ENCODE assay signal across 9 cellular contexts in the genomic region with DNA sequence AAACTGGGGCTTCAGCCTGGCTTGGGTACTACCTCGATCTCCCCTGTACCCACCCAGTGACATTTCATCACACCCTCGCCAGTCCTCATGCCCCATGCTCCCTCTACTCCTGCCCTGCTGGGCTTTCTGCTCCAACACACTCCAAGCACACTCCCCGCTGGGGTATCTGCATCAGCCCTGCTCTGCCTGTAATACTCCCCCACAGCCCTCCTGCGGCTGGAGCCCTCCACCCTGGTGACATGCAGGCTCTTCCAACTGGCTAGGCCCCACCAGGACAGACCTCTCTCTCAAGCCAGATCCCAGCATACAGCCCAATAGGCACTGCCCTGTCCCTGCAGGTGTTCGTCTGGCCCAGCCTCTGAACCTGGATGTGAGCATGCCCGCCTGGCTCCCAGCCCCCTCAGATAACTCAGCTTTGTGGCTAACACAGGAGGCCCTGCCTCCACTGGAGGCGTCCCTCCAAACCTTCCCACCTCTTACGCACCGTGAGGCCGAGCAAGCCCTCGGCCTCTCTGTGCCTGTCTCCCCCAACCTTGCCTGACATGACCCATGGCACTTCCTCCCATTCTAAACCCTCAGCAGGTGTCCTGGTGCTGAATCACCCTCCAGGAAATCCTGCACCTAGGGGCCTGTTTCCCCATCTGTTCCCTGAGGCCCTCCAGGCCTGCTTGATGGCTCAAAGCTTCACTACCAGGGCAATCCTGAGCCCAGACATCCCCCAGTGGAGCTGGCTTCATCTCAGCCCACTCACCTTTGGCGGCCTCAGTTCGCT. TPM values are rescaled to one million over a fixed set of nuclear protein-coding genes. Genes with fewer than 3 reads are reported as not detected.
DNase-seq lines count a peak whose midpoint lies in the region; ATAC-seq and TF ChIP-seq lines count a peak whose summit lies in the region.
"Had no signal": no experiment of that assay in that cellular context is flagged by ENCODE, and none has a peak within 500 bp of the region (broad histone marks: within the 10 kb centered on the region; RNA-seq: fewer than 3 reads in every experiment).

No MANE protein-coding gene starts in this region.

- no peak for TF ChIP-seq CTCF in Panc1 (IDR thresholded peaks at IDR 0.05)

- POLR2A ChIA-PET in Panc1 (lab: Charles Lee), result no interaction called here

- H3K27ac ChIP-seq in Panc1 (ENCODE audit: low read length), result no peak overlapping the region

- CTCF ChIA-PET in Panc1 (lab: Charles Lee), result interaction anchor here (2.3 kb wide), 1 partner anchor 38 kb away, joined by 6 read pairs; no protein-coding TSS in a partner anchor

- intact Hi-C loops in Panc1 (cut with micrococcal nuclease; ENCODE audit: unreplicated experiment), result loop anchor here (5.0 kb wide), 1 partner anchor 37 kb away; no protein-coding TSS in a partner anchor

- no peak overlapping the region for H3K4me3 ChIP-seq in H7 (ENCODE audit: insufficient read depth, low read depth, low read length)
- H3K4me3 ChIP-seq in Panc1 (ENCODE audit: low read depth in 2 of 2, low read length in 2 of 2), result no peak overlapping the region

- peaks cover 11% of the 10 kb centered on the region for H3K4me1 ChIP-seq in Panc1 (ENCODE audit: control insufficient read depth, insufficient read depth, low read length)

- DNase-seq in COLO668 (lab: John Stamatoyannopoulos, UW; ENCODE audit: unreplicated experiment) (peak; percentile 84), H7 (peak; percentile 66), Panc1 (ENCODE audit: low read depth, low spot score) (no peak), kidney tubule cell (ENCODE audit: low spot score) (peak; percentile 55), Ammon's horn (ENCODE audit: low spot score) (no peak), AG08395 (ENCODE audit: low spot score) (no peak)
- no peak for DNase-seq in activated effector memory CD4-positive, alpha-beta T cell treated with anti-CD3 and anti-CD28 coated beads, Interleukin-2, amount 50 U/mL, for 16 hours
- DNase-seq: stimulated activated naive B cell treated with anti-CD40 and anti-IgM and Interleukin-4, amounts not matched to agents 10 μg/mL and 1 μg/mL and 100 μg/mL, for 72 hours had no signal

- no peaks in the 10 kb centered on the region for H3K9me3 ChIP-seq in Panc1 (ENCODE audit: control insufficient read depth, insufficient read depth, low read depth, low read length)

- H3K27me3 ChIP-seq in H7 (ENCODE audit: control insufficient read depth, insufficient read depth, low read length) (no peaks in the 10 kb centered on the region), Panc1 (ENCODE audit: control insufficient read depth, insufficient read depth, low read length) (no peaks in the 10 kb centered on the region)

- no TSS peak for BruUV-seq in Panc1 (replicated peaks; lab: Mats Ljungman, UMichigan)

- in situ Hi-C loops in Panc1 (cut with HindIII; ENCODE audit: low pct_unique_long_range_greater_than_20kb, low sequenced_read_pairs), result no loop called here

- ATAC-seq in Panc1 (peak; percentile 14; the same call in 1 of the 2 replicates), HG02885 (IDR thresholded peaks at IDR 0.05; ENCODE audit: poor library complexity, unreplicated experiment) (no peak)

- peaks cover 11% of the 10 kb centered on the region for H3K36me3 ChIP-seq in H7 (replicated peaks; ENCODE audit: control insufficient read depth, insufficient read depth, low read length)
- no peaks in the 10 kb centered on the region for H3K36me3 ChIP-seq in Panc1 (ENCODE audit: control insufficient read depth, insufficient read depth, low read length)

RNA-seq across cellular contexts. Expression of a gene that starts 33.5 kb away (rescaled TPM):
- total RNA-seq in H7 (2014; rRNA removed; shearing (Covaris generic)), result 3.3 and 5.0 TPM in 2 replicates
- total RNA-seq in Panc1 (2021; ENCODE audit: unreplicated experiment), result 29.5 TPM
- 38.4 TPM for polyA plus RNA-seq in Panc1 (2012; ENCODE audit: insufficient read length)

RNA-seq across cellular contexts. Expression of a gene that starts 33.5 kb away (rescaled TPM):
- total RNA-seq in H7 (2014; rRNA removed; shearing (Covaris generic)), result 1.4 and 1.7 TPM in 2 replicates
- total RNA-seq in Panc1 (2021; ENCODE audit: unreplicated experiment), result 108 TPM
- polyA plus RNA-seq in Panc1 (2012; ENCODE audit: insufficient read length), result 251 TPM

RNA-seq across cellular contexts. Expression of a gene that starts 41.5 kb away (rescaled TPM):
- total RNA-seq in H7 (2014; rRNA removed; shearing (Covaris generic)), result 35.8 and 40.8 TPM in 2 replicates
- 8.2 TPM for total RNA-seq in Panc1 (2021; ENCODE audit: unreplicated experiment)
- polyA plus RNA-seq in Panc1 (2012; ENCODE audit: insufficient read length), result 11.1 TPM

RNA-seq across cellular contexts. Expression of a gene that starts 45.8 kb away (rescaled TPM):
- 11.3 and 15.7 TPM in 2 replicates for total RNA-seq in H7 (2014; rRNA removed; shearing (Covaris generic))
- total RNA-seq in Panc1 (2021; ENCODE audit: unreplicated experiment), result 32.2 TPM
- polyA plus RNA-seq in Panc1 (2012; ENCODE audit: insufficient read length), result 38.0 TPM

Comparison
In these comparisons a context has a peak if more than half of its experiments do, and no peak if none do; other contexts are left out.
1. DNase-seq: peak in COLO668 (single experiment), H7 (single experiment) and kidney tubule cell (single experiment); none in Panc1 (single experiment), activated effector memory CD4-positive, alpha-beta T cell treated with anti-CD3 and anti-CD28 coated beads, Interleukin-2, amount 50 U/mL, for 16 hours (single experiment), Ammon's horn (single experiment) and AG08395 (single experiment).
2. RNA of a gene that starts 33.5 kb away (total RNA-seq): 108 TPM in Panc1 (single experiment); 1.4 to 1.7 TPM in H7; every median in the first group is over 10 times any median in the second.